ENCODE assay signal across 8 cellular contexts in the genomic region with DNA sequence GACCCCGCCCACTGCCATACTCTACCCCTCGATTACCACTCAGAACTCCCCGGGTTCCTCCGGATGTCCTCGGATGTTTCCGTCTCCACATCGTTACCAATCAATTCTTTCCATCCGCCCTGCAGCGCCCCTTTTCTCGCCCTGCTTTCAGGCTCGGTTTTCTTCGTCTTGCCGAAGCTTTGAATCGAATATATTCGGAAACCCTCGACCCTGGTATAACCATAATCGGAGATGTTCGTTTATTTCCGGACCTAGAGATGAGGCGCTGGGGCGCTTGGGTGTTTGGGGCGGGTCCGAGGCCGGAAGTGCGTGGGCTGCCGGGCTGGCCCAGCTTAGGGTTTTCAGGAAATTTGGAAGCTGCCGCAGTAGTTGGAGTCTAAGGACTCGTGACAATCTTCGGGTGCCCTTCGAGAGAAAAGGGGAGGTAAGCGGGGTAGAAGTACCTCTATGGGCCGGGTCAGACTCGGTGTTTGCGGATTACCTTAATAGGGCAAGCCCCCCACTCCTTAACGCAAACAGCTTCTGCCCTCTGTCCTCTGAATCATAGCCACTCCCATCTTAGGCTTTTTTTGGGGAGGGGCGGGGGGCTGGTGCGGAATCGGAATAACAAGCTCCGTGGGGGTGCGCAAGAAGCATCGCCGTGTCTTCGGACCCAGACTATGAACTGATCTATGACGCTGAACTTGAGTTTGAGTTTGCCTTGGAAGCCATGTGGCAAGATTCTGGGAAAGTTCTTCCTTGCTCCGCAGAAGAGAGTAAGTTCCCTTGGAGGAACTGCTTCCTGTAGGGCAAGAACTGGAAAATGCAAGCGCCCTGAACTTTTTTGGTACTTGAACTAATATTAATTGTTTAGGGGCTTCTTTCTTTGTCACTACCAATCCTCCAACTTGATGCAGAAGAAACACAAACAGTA. TPM values are rescaled to one million over a fixed set of nuclear protein-coding genes. Genes with fewer than 3 reads are reported as not detected.
DNase-seq lines count a peak whose midpoint lies in the region; ATAC-seq and TF ChIP-seq lines count a peak whose summit lies in the region.

A gene with protein sequence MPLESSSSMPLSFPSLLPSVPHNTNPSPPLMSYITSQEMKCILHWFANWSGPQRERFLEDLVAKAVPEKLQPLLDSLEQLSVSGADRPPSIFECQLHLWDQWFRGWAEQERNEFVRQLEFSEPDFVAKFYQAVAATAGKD (plus strand): TSS at position 310 of the 913 bp plus-strand sequence. CDS start 2,154 bp downstream, outside the sequence.

- ATAC-seq in activated naive CD4-positive, alpha-beta T cell treated with anti-CD3 and anti-CD28 coated beads, Interleukin-2, amount 50 U/mL, for 72 hours, result peak; percentile 88 to 93
- peak; percentile 93 for ATAC-seq in Right ventricle myocardium superior (ENCODE audit: poor library complexity)

- H3K9me3 Mint-ChIP-seq in activated naive CD4-positive, alpha-beta T cell treated with anti-CD3 and anti-CD28 coated beads, Interleukin-2, amount 50 U/mL, for 72 hours, result no peaks in the 10 kb centered on the region

- H3K36me3 Mint-ChIP-seq in activated naive CD4-positive, alpha-beta T cell treated with anti-CD3 and anti-CD28 coated beads, Interleukin-2, amount 50 U/mL, for 72 hours, result peaks cover 22 to 34% of the 10 kb centered on the region in 2 donors

- intact Hi-C loops in Right ventricle myocardium superior (cut with DNase I), result no loop called here
- intact Hi-C loops in posterior cingulate gyrus (cut with DNase I), result no loop called here

- TF ChIP-seq POLR2A in NB4 (IDR thresholded peaks at IDR 0.05; ENCODE audit: extremely low read depth, insufficient read length), result peak; percentile 74

- no peak within 1 kb of the TSS for H3K27ac Mint-ChIP-seq in activated naive CD4-positive, alpha-beta T cell treated with anti-CD3 and anti-CD28 coated beads, Interleukin-2, amount 50 U/mL, for 72 hours

- TF ChIP-seq CTCF in NB4 (IDR thresholded peaks at IDR 0.05; ENCODE audit: low read depth, low read length), result no peak

- H3K4me3 ChIP-seq in GM08714 (ENCODE audit: low read length) (peak within 1 kb of the TSS; percentile 90), NB4 (ENCODE audit: low read depth, low read length) (peak within 1 kb of the TSS; percentile 88)

- DNase-seq in HCEC 1CT (peak; percentile 98), NB4 (ENCODE audit: low read depth) (peak; percentile 99), Right ventricle myocardium superior (no peak), posterior cingulate gyrus (peak; percentile 99 to 100 (median 99)), SKM-1 (lab: John Stamatoyannopoulos, UW; ENCODE audit: unreplicated experiment) (no peak), COLO668 (lab: John Stamatoyannopoulos, UW; ENCODE audit: unreplicated experiment) (no peak)
- DNase-seq in activated naive CD4-positive, alpha-beta T cell treated with anti-CD3 and anti-CD28 coated beads, Interleukin-2, amount 50 U/mL, for 72 hours (ENCODE audit: low spot score in 2 of 2), result peak in 1 of 2 donors; percentile 99

RNA-seq across cellular contexts. Expression of the gene that starts here (rescaled TPM):
- 10 to 100 TPM; 36.5 to 49.1 TPM for total RNA-seq in activated naive CD4-positive, alpha-beta T cell treated with anti-CD3 and anti-CD28 coated beads, Interleukin-2, amount 50 U/mL, for 72 hours
- 20.6 TPM for total RNA-seq in Right ventricle myocardium superior

Comparison
In these comparisons a context has a peak if more than half of its experiments do, and no peak if none do; other contexts are left out.
1. DNase-seq: peak in HCEC 1CT (single experiment), NB4 (single experiment) and posterior cingulate gyrus (10 of 10); none in Right ventricle myocardium superior (single experiment), SKM-1 (single experiment) and COLO668 (single experiment).